ENCODE assay signal across 19 cellular contexts in genomic region chr10:111348049-111348448, GRCh38.
DNase-seq lines count a peak whose midpoint lies in the region; ATAC-seq and TF ChIP-seq lines count a peak whose summit lies in the region.
"Had no signal": no experiment of that assay in that cellular context is flagged by ENCODE, and none has a peak within 500 bp of the region (broad histone marks: within the 10 kb centered on the region; RNA-seq: fewer than 3 reads in every experiment).

No MANE protein-coding gene starts in this region.

- H3K27me3 ChIP-seq in A673 (replicated peaks; ENCODE audit: insufficient read depth, low read depth, low read length, poor library complexity): peaks cover 42% of the 10 kb centered on the region
- H3K27me3 ChIP-seq: BLaER1 treated with 17β-estradiol and CSF1 and Interleukin-3, amounts not matched to agents 10 nM and 100 nM had no signal

- H3K4me3 ChIP-seq in mucosa of descending colon (no peak overlapping the region), A673 (ENCODE audit: low read depth, low read length, poor library complexity, severe bottlenecking) (no peak overlapping the region)
- H3K4me3 ChIP-seq: BLaER1 treated with 17β-estradiol and CSF1 and Interleukin-3, amounts not matched to agents 10 nM and 100 nM; GM12878 had no signal

- no peaks in the 10 kb centered on the region for H3K9me3 Mint-ChIP-seq in Calu3 (ENCODE audit: low read depth, unreplicated experiment)
- H3K9me3 Mint-ChIP-seq: CD8-positive, alpha-beta T cell had no signal

- no peaks in the 10 kb centered on the region for H3K36me3 Mint-ChIP-seq in Calu3 (ENCODE audit: insufficient read depth, unreplicated experiment)
- H3K36me3 Mint-ChIP-seq: CD8-positive, alpha-beta T cell had no signal

- POLR2A ChIA-PET in A673 (lab: Charles Lee; ENCODE audit: low non-redundant PET): no interaction called here

- peak; percentile 49 for ATAC-seq in mucosa of descending colon
- ATAC-seq: CD8-positive, alpha-beta T cell; GM12878 had no signal

- CTCF ChIA-PET in Calu3 (lab: Charles Lee) (no interaction called here), A673 (lab: Charles Lee) (no interaction called here)

- H3K36me3 ChIP-seq in mucosa of descending colon (ENCODE audit: low read depth): no peaks in the 10 kb centered on the region
- H3K36me3 ChIP-seq in A673 (ENCODE audit: insufficient read depth, low read length, poor library complexity, severe bottlenecking): no peaks in the 10 kb centered on the region
- H3K36me3 ChIP-seq: BLaER1 treated with 17β-estradiol and CSF1 and Interleukin-3, amounts not matched to agents 10 nM and 100 nM had no signal

- peak overlapping the region; percentile 52 for H3K27ac Mint-ChIP-seq in Calu3 (ENCODE audit: unreplicated experiment)
- H3K27ac Mint-ChIP-seq: B cell; CD4-positive, alpha-beta T cell; CD8-positive, alpha-beta T cell had no signal

- H3K27ac ChIP-seq in VCaP (peak overlapping the region; percentile 67), A673 (ENCODE audit: low read depth, low read length, poor library complexity, severe bottlenecking) (no peak overlapping the region)
- H3K27ac ChIP-seq: BLaER1 treated with 17β-estradiol and CSF1 and Interleukin-3, amounts not matched to agents 10 nM and 100 nM; C4-2B had no signal

- no peak for DNase-seq in Calu3
- DNase-seq in mucosa of descending colon: no peak
- no peak for DNase-seq in NCI-H187 treated with DMSO at 0.1 percent for 48 hours (lab: John Stamatoyannopoulos, UW)
- DNase-seq in HPDE6-E6E7 (ENCODE audit: extremely low spot score): no peak
- DNase-seq in A673 (ENCODE audit: low spot score): no peak
- DNase-seq: 8988T; AML-193; Caco-2; CD4-positive, alpha-beta T cell; CD8-positive, alpha-beta T cell; DMS 273 treated with DMSO at 0.1 percent for 48 hours; DND-41; EL; GDM1 had no signal

- H3K9me3 ChIP-seq in mucosa of descending colon (no peaks in the 10 kb centered on the region), A673 (ENCODE audit: low read depth, low read length, poor library complexity, severe bottlenecking) (no peaks in the 10 kb centered on the region)

- no peaks in the 10 kb centered on the region for H3K27me3 Mint-ChIP-seq in Calu3 (ENCODE audit: unreplicated experiment)

- H3K4me1 Mint-ChIP-seq in Calu3 (ENCODE audit: low read depth, unreplicated experiment): peaks cover 20% of the 10 kb centered on the region
- H3K4me1 Mint-ChIP-seq: B cell had no signal

- H3K4me3 Mint-ChIP-seq in Calu3 (ENCODE audit: low read depth, unreplicated experiment): no peak overlapping the region
- H3K4me3 Mint-ChIP-seq: B cell; CD4-positive, alpha-beta T cell; CD8-positive, alpha-beta T cell had no signal

- BruUV-seq in Calu3 (replicated peaks; lab: Mats Ljungman, UMichigan) (no TSS peak), A673 (replicated peaks; lab: Mats Ljungman, UMichigan) (no TSS peak)

- H3K4me1 ChIP-seq in mucosa of descending colon (ENCODE audit: low read depth) (no peaks in the 10 kb centered on the region), A673 (ENCODE audit: insufficient read depth, low read length, poor library complexity, severe bottlenecking) (no peaks in the 10 kb centered on the region)
- H3K4me1 ChIP-seq: Caco-2 had no signal

- intact Hi-C loops in Calu3 (cut with micrococcal nuclease; ENCODE audit: unreplicated experiment) (no loop called here), mucosa of descending colon (cut with DNase I, micrococcal nuclease) (no loop called here), A673 (cut with micrococcal nuclease; ENCODE audit: unreplicated experiment) (no loop called here)

- TF ChIP-seq CTCF in Calu3 (IDR thresholded peaks at IDR 0.05; ENCODE audit: unreplicated experiment): no peak
- no peak for TF ChIP-seq CTCF in VCaP (conservative IDR thresholded peaks at IDR 0.05)
- TF ChIP-seq CTCF in mucosa of descending colon (IDR thresholded peaks at IDR 0.05): no peak
- TF ChIP-seq CTCF in A673 (conservative IDR thresholded peaks at IDR 0.05; ENCODE audit: low read depth, low read length): no peak
